Comparison of ENCODE assay signal across 15 cellular contexts in genomic region chr18:22964116-22964515, GRCh38.
"Had no signal": no experiment of that assay in that cellular context is flagged by ENCODE, and none has a peak within 500 bp of the region (broad histone marks: within the 10 kb centered on the region; RNA-seq: fewer than 3 reads in every experiment).

No MANE protein-coding gene starts in this region.

- H3K4me3 Mint-ChIP-seq: brain; central memory CD8-positive, alpha-beta T cell; dendritic cell treated with granulocyte-macrophage colony-stimulating factor and Interleukin-4, amounts not matched to agents 40 ng/mL and 50 ng/mL, for 4 days; effector memory CD8-positive, alpha-beta T cell had no signal

- H3K4me1 ChIP-seq: gastrocnemius medialis, heart left ventricle, lower lobe of right lung had no signal

- ATAC-seq: effector memory CD8-positive, alpha-beta T cell; gastrocnemius medialis; heart left ventricle; lower lobe of right lung had no signal

- DNase-seq: activated CD4-positive, alpha-beta T cell treated with anti-CD3 and anti-CD28 coated beads, Interleukin-2, amount 50 U/mL, for 4 hours; activated naive CD4-positive, alpha-beta T cell treated with anti-CD3 and anti-CD28 coated beads, Interleukin-2, amount 50 U/mL, for 16 hours; activated T-cell treated with anti-CD3 and anti-CD28 coated beads for 4 hours; amygdala; effector memory CD8-positive, alpha-beta T cell; gastrocnemius medialis; heart left ventricle; lower lobe of right lung; stimulated activated CD4-positive, alpha-beta T cell treated with anti-CD3 and anti-CD28 coated beads, Interleukin-1b, Interleukin-23, amount 100 ng/mL, for 48 hours; SW 1271 had no signal

- H3K27me3 Mint-ChIP-seq: brain; central memory CD8-positive, alpha-beta T cell; dendritic cell treated with granulocyte-macrophage colony-stimulating factor and Interleukin-4, amounts not matched to agents 40 ng/mL and 50 ng/mL, for 4 days; effector memory CD8-positive, alpha-beta T cell had no signal

- H3K27ac ChIP-seq: epithelial cell of prostate, gastrocnemius medialis, heart left ventricle, lower lobe of right lung had no signal

- H3K27me3 ChIP-seq: gastrocnemius medialis, heart left ventricle had no signal

- H3K4me3 ChIP-seq: gastrocnemius medialis, heart left ventricle, lower lobe of right lung had no signal

- H3K27ac Mint-ChIP-seq: brain; dendritic cell treated with granulocyte-macrophage colony-stimulating factor and Interleukin-4, amounts not matched to agents 40 ng/mL and 50 ng/mL, for 4 days; effector memory CD8-positive, alpha-beta T cell had no signal

- H3K36me3 ChIP-seq: gastrocnemius medialis, lower lobe of right lung had no signal

- H3K4me1 Mint-ChIP-seq: brain; central memory CD8-positive, alpha-beta T cell had no signal

- H3K9me3 Mint-ChIP-seq: activated T-helper 2 cell treated with anti-CD3 and anti-CD28 coated beads, Interferon-gamma antibody, Interleukin-2, Interleukin-4, amounts not matched to agents 10 μg/mL and 5 μg/mL and 100 μg/mL, durations not matched to agents 14 hours and 24 hours and 36 hours; brain; central memory CD8-positive, alpha-beta T cell; dendritic cell treated with granulocyte-macrophage colony-stimulating factor and Interleukin-4, amounts not matched to agents 40 ng/mL and 50 ng/mL, for 4 days; effector memory CD8-positive, alpha-beta T cell had no signal
